In the genomic region with DNA sequence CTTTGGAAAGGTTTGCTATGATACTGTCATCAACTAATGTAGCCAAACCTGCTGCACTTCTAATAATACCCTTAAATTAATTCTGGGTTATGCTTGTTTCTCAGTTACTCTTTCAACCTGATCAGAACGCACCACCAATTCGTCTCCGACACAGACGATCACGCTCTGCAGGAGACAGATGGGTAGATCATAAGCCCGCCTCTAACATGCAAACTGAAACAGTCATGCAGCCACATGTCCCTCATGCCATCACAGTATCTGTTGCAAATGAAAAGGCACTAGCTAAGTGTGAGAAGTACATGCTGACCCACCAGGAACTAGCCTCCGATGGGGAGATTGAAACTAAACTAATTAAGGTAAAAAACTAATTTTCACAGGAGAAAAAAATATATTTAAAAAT, we compare ENCODE assay signal across 26 cellular contexts. TPM values are rescaled to one million over a fixed set of nuclear protein-coding genes. Genes with fewer than 3 reads are reported as not detected.
DNase-seq lines count a peak whose midpoint lies in the region; ATAC-seq, FAIRE-seq and TF ChIP-seq lines count a peak whose summit lies in the region.
"Had no signal": no experiment of that assay in that cellular context is flagged by ENCODE, and none has a peak within 500 bp of the region (broad histone marks: within the 10 kb centered on the region; RNA-seq: fewer than 3 reads in every experiment).

No MANE protein-coding gene starts in this region.

- no peak overlapping the region for H3K9ac ChIP-seq in endodermal cell (ENCODE audit: extremely low read depth, low read length, poor library complexity, severe bottlenecking)
- H3K9ac ChIP-seq: GM23248 had no signal

- no peaks in the 10 kb centered on the region for H3K9me3 Mint-ChIP-seq in endodermal cell
- H3K9me3 Mint-ChIP-seq: CD8-positive, alpha-beta T cell; H9 had no signal

- no peaks in the 10 kb centered on the region for H3K27me3 Mint-ChIP-seq in endodermal cell (ENCODE audit: insufficient read depth)
- H3K27me3 Mint-ChIP-seq: B cell had no signal

- no peaks in the 10 kb centered on the region for H3K9me3 ChIP-seq in endodermal cell (ENCODE audit: control insufficient read depth, low read length)
- H3K9me3 ChIP-seq: A549, Caco-2, SJSA1 had no signal

- no peak for TF ChIP-seq CTCF in endodermal cell (conservative IDR thresholded peaks at IDR 0.05)

- H3K4me3 ChIP-seq in endodermal cell (ENCODE audit: low read length): no peak overlapping the region
- H3K4me3 ChIP-seq: A549, GM23248, PC-9, SJSA1 had no signal

- H3K27ac ChIP-seq in endodermal cell (ENCODE audit: low read depth, low read length): no peak overlapping the region
- H3K27ac ChIP-seq: A549, C4-2B, GM23248, HL-60, PC-9, SJSA1 had no signal

- H3K27ac Mint-ChIP-seq in endodermal cell: peak overlapping the region; percentile 49
- H3K27ac Mint-ChIP-seq: B cell; CD8-positive, alpha-beta T cell; H9 had no signal

- H3K36me3 Mint-ChIP-seq in endodermal cell (ENCODE audit: low read depth): peaks cover 77% of the 10 kb centered on the region
- H3K36me3 Mint-ChIP-seq: CD8-positive, alpha-beta T cell had no signal

- H3K4me3 Mint-ChIP-seq in endodermal cell: no peak overlapping the region
- H3K4me3 Mint-ChIP-seq: B cell; CD8-positive, alpha-beta T cell; H9 had no signal

- ATAC-seq in GM18508 (IDR thresholded peaks at IDR 0.05; ENCODE audit: insufficient read depth, unreplicated experiment): peak; percentile 52
- peak; percentile 56 for ATAC-seq in GM19324 (IDR thresholded peaks at IDR 0.05; ENCODE audit: low FRiP score, unreplicated experiment)
- ATAC-seq: A549; CD8-positive, alpha-beta T cell had no signal

- no peaks in the 10 kb centered on the region for H3K27me3 ChIP-seq in endodermal cell (ENCODE audit: control insufficient read depth, insufficient read depth, low read length, poor library complexity, severe bottlenecking)
- H3K27me3 ChIP-seq: SJSA1 had no signal

- H3K4me1 Mint-ChIP-seq in endodermal cell: no peaks in the 10 kb centered on the region
- H3K4me1 Mint-ChIP-seq: H9 had no signal

- no peaks in the 10 kb centered on the region for H3K4me1 ChIP-seq in endodermal cell (ENCODE audit: control insufficient read depth, insufficient read depth, low read length)
- H3K4me1 ChIP-seq: A549, Caco-2, SJSA1 had no signal

- peaks cover 85% of the 10 kb centered on the region for H3K36me3 ChIP-seq in endodermal cell (ENCODE audit: control insufficient read depth, insufficient read depth, low read length)

- 95 to 100% methylated on average over 6 to 7 of the region's 7 CpGs for WGBS in endodermal cell (ENCODE audit: insufficient coverage in 1 of 2, insufficient read length in 1 of 2), 2 experiments

- DNase-seq in HTR-8/SVneo (ENCODE audit: insufficient read length, low spot score) (no peak), endodermal cell (no peak), iPS-NIHi7 (ENCODE audit: extremely low spot score) (no peak), Kasumi-1 (lab: John Stamatoyannopoulos, UW) (no peak), NCI-H2107 treated with DMSO at 0.1 percent for 48 hours (lab: John Stamatoyannopoulos, UW; ENCODE audit: unreplicated experiment) (no peak)
- DNase-seq: Caco-2; CD8-positive, alpha-beta T cell; GM23248; H9; MV-4-11; NCI-H1105; NCI-H1436 treated with DMSO at 0.1 percent for 48 hours; NCI-H2029; NCI-H446 treated with DMSO at 0.1 percent for 48 hours; NCI-H526 treated with DMSO at 0.1 percent for 48 hours; PC-9; Right ventricle myocardium superior; RPMI8226; T-helper 2 cell had no signal

- peak; percentile 16 for FAIRE-seq in HTR-8/SVneo (lab: Jason Lieb, UNC)

RNA-seq across cellular contexts. Expression of a gene that starts 7.9 kb away (rescaled TPM):
- total RNA-seq in endodermal cell: 1,000 to 10,000 TPM; 1,560 to 1,563 TPM
- polyA plus RNA-seq in endodermal cell (2013, experiment 1 of 2): 2,242 TPM
- polyA plus RNA-seq in endodermal cell (2013, experiment 2 of 2): 2,014 TPM

RNA-seq across cellular contexts. Expression of a gene that starts 30.5 kb away (rescaled TPM):
- 10 to 100 TPM; 53.4 to 82.6 TPM for total RNA-seq in endodermal cell
- 58.7 TPM for polyA plus RNA-seq in endodermal cell (2013, experiment 1 of 2)
- polyA plus RNA-seq in endodermal cell (2013, experiment 2 of 2): 62.1 TPM
